Comparison of ENCODE assay signal across 19 cellular contexts in the genomic region with DNA sequence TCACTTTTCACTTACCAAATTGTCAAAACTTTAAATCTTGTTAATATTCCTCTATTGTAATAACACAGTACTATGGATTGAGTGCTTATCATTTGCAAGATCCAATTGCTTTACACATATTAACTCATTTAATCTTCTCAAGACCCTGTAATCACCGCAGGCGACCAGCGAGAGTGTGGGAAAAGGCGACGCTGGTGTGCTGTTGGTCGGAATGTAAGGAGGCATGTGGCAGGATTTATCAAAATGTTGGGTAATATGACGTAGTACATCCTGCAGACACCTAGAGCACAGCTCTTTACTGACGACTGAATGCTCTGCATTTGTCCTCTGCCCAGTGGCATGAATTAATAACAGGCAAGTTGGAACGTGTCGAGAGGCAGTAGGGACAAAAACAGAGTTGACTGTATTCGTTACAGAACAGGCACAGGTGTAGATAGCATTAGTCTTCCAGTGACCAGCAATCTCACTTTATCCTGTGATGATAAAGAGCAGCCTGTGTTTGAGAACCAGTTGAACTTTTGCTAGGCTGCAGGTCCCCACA.
DNase-seq lines count a peak whose midpoint lies in the region; ATAC-seq and TF ChIP-seq lines count a peak whose summit lies in the region.
"Had no signal": no experiment of that assay in that cellular context is flagged by ENCODE, and none has a peak within 500 bp of the region (broad histone marks: within the 10 kb centered on the region; RNA-seq: fewer than 3 reads in every experiment).

No MANE protein-coding gene starts in this region.

- no peaks in the 10 kb centered on the region for H3K27me3 ChIP-seq in left ventricle myocardium inferior (ENCODE audit: low read depth)
- H3K27me3 ChIP-seq in dorsolateral prefrontal cortex = no peaks in the 10 kb centered on the region
- H3K27me3 ChIP-seq: esophagus squamous epithelium, sigmoid colon had no signal

- no peak for ATAC-seq in Right ventricle myocardium inferior
- no peak for ATAC-seq in GM19328 (IDR thresholded peaks at IDR 0.05; ENCODE audit: unreplicated experiment)
- ATAC-seq: lower lobe of right lung; stimulated activated naive CD8-positive, alpha-beta T cell treated with anti-CD3 and anti-CD28 coated beads, Interleukin-15, amount 100 ng/mL, for 72 hours had no signal

- H3K4me1 ChIP-seq in left ventricle myocardium inferior = peaks cover 65% of the 10 kb centered on the region

- peak overlapping the region; percentile 95 for H3K27ac ChIP-seq in left ventricle myocardium inferior (replicated peaks)
- peak overlapping the region in 57 of 59 donors; percentile 43 to 100 (median 99) for H3K27ac ChIP-seq in dorsolateral prefrontal cortex
- peak overlapping the region; percentile 98 for H3K27ac ChIP-seq in temporal lobe (ENCODE audit: low read depth, low read length)
- H3K27ac ChIP-seq: lower lobe of right lung, WERI-Rb-1 had no signal

- H3K9me3 ChIP-seq in left ventricle myocardium inferior (replicated peaks) = no peaks in the 10 kb centered on the region
- H3K9me3 ChIP-seq: esophagus squamous epithelium, HAP-1, lower lobe of right lung, sigmoid colon had no signal

- TF ChIP-seq CTCF in left ventricle myocardium inferior (IDR thresholded peaks at IDR 0.05; ENCODE audit: borderline replicate concordance) (no peak), dorsolateral prefrontal cortex (IDR thresholded peaks at IDR 0.05 in 54 of 56, conservative IDR thresholded peaks at IDR 0.05 in 2 of 56; ENCODE audit: low read depth in 1 of 56, partially characterized antibody in 56 of 56) (no peak), GM10248 (IDR thresholded peaks at IDR 0.05; ENCODE audit: control extremely low read depth, extremely low read depth, low read depth, missing control alignments) (no peak)

- H3K36me3 ChIP-seq in left ventricle myocardium inferior = peaks cover 22% of the 10 kb centered on the region
- H3K36me3 ChIP-seq: HAP-1 had no signal

- H3K4me3 ChIP-seq in left ventricle myocardium inferior (no peak overlapping the region), dorsolateral prefrontal cortex (no peak overlapping the region)
- H3K4me3 ChIP-seq: esophagus squamous epithelium, HAP-1, lower lobe of right lung, sigmoid colon had no signal

- POLR2A ChIA-PET in GM10248 (lab: Yijun Ruan, JAX) = no interaction called here

- DNase-seq in left ventricle myocardium inferior (no peak), Right ventricle myocardium inferior (ENCODE audit: missing footprints) (no peak), NCI-H510A treated with DMSO at 0.1 percent for 48 hours (lab: John Stamatoyannopoulos, UW) (peak; percentile 72), dorsolateral prefrontal cortex (no peak), GM10248 (ENCODE audit: extremely low spot score) (no peak), NCI-H187 (lab: John Stamatoyannopoulos, UW) (no peak)
- DNase-seq: activated CD4-positive, alpha-beta memory T cell treated with anti-CD3 and anti-CD28 coated beads for 36 hours; activated naive CD4-positive, alpha-beta T cell treated with anti-CD3 and anti-CD28 coated beads for 36 hours; activated T-cell treated with anti-CD3 and anti-CD28 coated beads, Interleukin-2, amount 50 U/mL, for 1 hour; CD4-positive, CD25-positive, alpha-beta regulatory T cell; esophagus squamous epithelium; glutamatergic neuron; lower lobe of right lung; sigmoid colon; stimulated activated naive CD8-positive, alpha-beta T cell treated with anti-CD3 and anti-CD28 coated beads, Interleukin-15, amount 100 ng/mL, for 72 hours; WERI-Rb-1 had no signal

- CTCF ChIA-PET in GM10248 (lab: Yijun Ruan, JAX) = no interaction called here

- intact Hi-C loops in left ventricle myocardium inferior (cut with micrococcal nuclease) (no loop called here), Right ventricle myocardium inferior (cut with DNase I) (no loop called here), dorsolateral prefrontal cortex (cut with DNase I) (no loop called here)
